ENCODE assay signal across 8 cellular contexts in genomic region chr2:10042301-10043161, GRCh38. TPM values are rescaled to one million over a fixed set of nuclear protein-coding genes. Genes with fewer than 3 reads are reported as not detected.
DNase-seq lines count a peak whose midpoint lies in the region; ATAC-seq and TF ChIP-seq lines count a peak whose summit lies in the region.

No MANE protein-coding gene starts in this region.

- peak overlapping the region; percentile 88 for H3K27ac Mint-ChIP-seq in activated T-cell treated with anti-CD3 and anti-CD28 coated beads, Interleukin-2, amount 50 U/mL, for 24 hours

- 8 to 12% methylated on average over 47 to 51 of the region's 54 CpGs for WGBS in mesodermal cell (ENCODE audit: insufficient coverage in 2 of 2), 2 experiments
- 16 to 25% (median 18%) methylated on average over 50 to 54 of the region's 54 CpGs for WGBS in stomach, 5 donors

- ATAC-seq in HG03432 (IDR thresholded peaks at IDR 0.05; ENCODE audit: unreplicated experiment): no peak

- H3K27ac ChIP-seq in mesodermal cell (ENCODE audit: low read depth, low read length, severe bottlenecking) (peak overlapping the region; percentile 94), stomach (peak overlapping the region; percentile 92 to 99 (median 92))

- no peaks in the 10 kb centered on the region for H3K9me3 Mint-ChIP-seq in activated T-cell treated with anti-CD3 and anti-CD28 coated beads, Interleukin-2, amount 50 U/mL, for 24 hours

- H3K9me3 ChIP-seq in mesodermal cell (ENCODE audit: control insufficient read depth, low read length) (no peaks in the 10 kb centered on the region), stomach (no peaks in the 10 kb centered on the region)

- H3K4me1 ChIP-seq in mesodermal cell (ENCODE audit: control insufficient read depth, insufficient read depth, low read length, poor library complexity, severe bottlenecking) (peaks cover 13% of the 10 kb centered on the region), stomach (peaks cover 42 to 87% (median 77%) of the 10 kb centered on the region in 4 donors)

- H3K36me3 ChIP-seq in mesodermal cell (ENCODE audit: control insufficient read depth, insufficient read depth, low read length) (peaks cover 15% of the 10 kb centered on the region), stomach (peaks cover 8 to 17% (median 16%) of the 10 kb centered on the region in 4 donors)

- TF ChIP-seq EP300 in stomach (IDR thresholded peaks at IDR 0.05): no peak

- peak overlapping the region; percentile 69 for H3K4me3 Mint-ChIP-seq in activated T-cell treated with anti-CD3 and anti-CD28 coated beads, Interleukin-2, amount 50 U/mL, for 24 hours

- intact Hi-C loops in stomach (cut with DNase I; ENCODE audit: low total_unique reads): no loop called here

- peaks cover 21% of the 10 kb centered on the region for H3K4me1 Mint-ChIP-seq in activated T-cell treated with anti-CD3 and anti-CD28 coated beads, Interleukin-2, amount 50 U/mL, for 24 hours (ENCODE audit: low read depth)

- H3K27me3 ChIP-seq in stomach: no peaks in the 10 kb centered on the region

- H3K4me3 ChIP-seq in mesodermal cell (ENCODE audit: extremely low read depth, insufficient read depth, low read length, poor library complexity, severe bottlenecking) (peak overlapping the region; percentile 42), stomach (peak overlapping the region; percentile 34 to 51 (median 48))

- H3K27me3 Mint-ChIP-seq in activated T-cell treated with anti-CD3 and anti-CD28 coated beads, Interleukin-2, amount 50 U/mL, for 24 hours: peaks cover 7% of the 10 kb centered on the region

- H3K36me3 Mint-ChIP-seq in activated T-cell treated with anti-CD3 and anti-CD28 coated beads, Interleukin-2, amount 50 U/mL, for 24 hours (ENCODE audit: low read depth): peaks cover 8% of the 10 kb centered on the region

- DNase-seq in AG08396 (ENCODE audit: low spot score): peak; percentile 75
- DNase-seq in HUDEP-2 (lab: John Stamatoyannopoulos, UW; ENCODE audit: unreplicated experiment in 76 of 76): peak in 66 of 76 experiments; percentile 15 to 74 (median 53)
- DNase-seq in activated T-cell treated with anti-CD3 and anti-CD28 coated beads, Interleukin-2, amount 50 U/mL, for 24 hours: peak; percentile 57
- peak; percentile 65 to 73 for DNase-seq in erythroblast (lab: John Stamatoyannopoulos, UW)
- peak; percentile 74 for DNase-seq in stomach
- no peak for DNase-seq in UCSD-AML1 (lab: John Stamatoyannopoulos, UW; ENCODE audit: unreplicated experiment)

- TF ChIP-seq POLR2A in erythroblast (IDR thresholded peaks at IDR 0.05; ENCODE audit: low read length) (no peak), stomach (IDR thresholded peaks at IDR 0.05) (peak in 1 of 4 donors; percentile 12)

- peak in 2 of 7 experiments; percentile 16 to 35 for TF ChIP-seq CTCF in stomach (IDR thresholded peaks at IDR 0.05)

RNA-seq across cellular contexts. Expression of gene KLF11, which starts 0.8 kb away (rescaled TPM):
- polyA plus RNA-seq in mesodermal cell (2013, experiment 1 of 2): 18.2 TPM
- polyA plus RNA-seq in mesodermal cell (2013, experiment 2 of 2): 15.7 TPM
- total RNA-seq in stomach: 10 to 100 TPM in 3 of 5 donors, 1 to 10 TPM in 2; 4.1 to 21.6 (median 17.1) TPM
- 10 to 100 TPM in 1 of 3 donors, 1 to 10 TPM in 2; 4.2 to 19.6 (median 7.0) TPM for polyA plus RNA-seq in stomach

RNA-seq across cellular contexts. Expression of gene CYS1, which starts 37.7 kb away (rescaled TPM):
- polyA plus RNA-seq in mesodermal cell (2013, experiment 1 of 2): 1.6 TPM
- polyA plus RNA-seq in mesodermal cell (2013, experiment 2 of 2): 1.6 TPM
- 10 to 100 TPM in 2 of 5 donors, 1 to 10 TPM in 2, not detected in 1; 3.5 to 33.8 (median 9.1) TPM for total RNA-seq in stomach
- polyA plus RNA-seq in stomach: 1 to 10 TPM; 1.1 to 5.8 (median 2.4) TPM
